In the genomic region with DNA sequence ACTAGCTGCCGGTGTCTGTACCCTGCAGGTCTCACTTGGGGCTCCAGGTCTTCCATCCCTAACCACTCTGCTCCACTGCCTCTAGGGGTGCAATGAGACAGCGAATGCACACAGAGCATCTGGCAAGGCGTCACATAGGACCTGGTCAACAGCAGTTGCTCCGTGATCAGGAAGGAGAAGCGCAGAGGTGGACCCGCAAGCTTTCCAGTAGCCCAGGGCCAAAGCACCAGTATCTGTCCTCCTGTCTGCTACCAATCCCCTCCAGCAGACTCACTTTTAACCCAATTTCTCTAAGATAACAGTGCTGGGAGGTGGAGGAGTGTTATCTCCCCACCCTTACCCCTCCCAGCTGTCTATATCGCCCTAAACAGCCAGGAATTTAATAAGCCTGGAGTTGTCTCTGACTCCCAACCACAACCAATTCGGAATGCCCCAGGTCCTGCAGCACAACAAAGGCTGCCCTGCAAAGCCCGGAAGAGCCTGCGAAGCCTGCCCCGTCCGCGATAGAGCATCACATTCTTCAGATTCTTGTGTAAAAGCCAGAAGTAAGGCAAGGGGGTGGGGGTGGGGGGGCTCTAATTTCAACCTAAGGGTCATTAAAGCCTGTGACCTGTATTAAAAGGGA, we compare ENCODE assay signal across 8 cellular contexts. TPM values are rescaled to one million over a fixed set of nuclear protein-coding genes. Genes with fewer than 3 reads are reported as not detected.
DNase-seq lines count a peak whose midpoint lies in the region; ATAC-seq and TF ChIP-seq lines count a peak whose summit lies in the region.

No MANE protein-coding gene starts in this region.

- H3K4me1 ChIP-seq in OCI-LY1 (ENCODE audit: insufficient read depth, low read length, severe bottlenecking) (peaks cover 100% of the 10 kb centered on the region), upper lobe of left lung (peaks cover 99 to 100% (median 100%) of the 10 kb centered on the region in 4 donors)

- H3K27ac ChIP-seq in OCI-LY1 (ENCODE audit: low read depth, low read length, poor library complexity, severe bottlenecking): peak overlapping the region; percentile 79
- H3K27ac ChIP-seq in upper lobe of left lung: peak overlapping the region; percentile 84 to 95 (median 90)

- no peak overlapping the region; the same call in 1 of the 2 replicates for H3K9ac ChIP-seq in OCI-LY1 (ENCODE audit: low read length)

- DNase-seq in COLO829 (ENCODE audit: low spot score) (peak; percentile 96), cardiac fibroblast (ENCODE audit: low read depth in 2 of 2) (peak; percentile 85 to 87), left kidney (ENCODE audit: low read depth, low spot score) (peak; percentile 92), upper lobe of left lung (no peak), COLO668 (lab: John Stamatoyannopoulos, UW; ENCODE audit: unreplicated experiment) (no peak), NCI-H1417 treated with DMSO at 0.1 percent for 48 hours (lab: John Stamatoyannopoulos, UW) (no peak)

- TF ChIP-seq CTCF in OCI-LY1 (IDR thresholded peaks at IDR 0.05; ENCODE audit: low read length) (peak; percentile 27; the same call in 1 of the 2 replicates), cardiac fibroblast (IDR thresholded peaks at IDR 0.05; ENCODE audit: low read depth, low read length) (no peak), upper lobe of left lung (IDR thresholded peaks at IDR 0.05) (no peak)

- 33 to 49% methylated on average over 7 to 13 of the region's 13 CpGs for WGBS in upper lobe of left lung, 2 donors

- no peak for TF ChIP-seq POLR2A in upper lobe of left lung (IDR thresholded peaks at IDR 0.05)

- H3K4me2 ChIP-seq in OCI-LY1 (ENCODE audit: low read length): peak overlapping the region; percentile 25; the same call in 1 of the 2 replicates

- H2AFZ ChIP-seq in OCI-LY1 (ENCODE audit: low read length): no peak overlapping the region

- ATAC-seq in upper lobe of left lung (ENCODE audit: low FRiP score in 2 of 2) (no peak), HG03095 (IDR thresholded peaks at IDR 0.05; ENCODE audit: unreplicated experiment) (no peak)

- peaks cover 99% of the 10 kb centered on the region for H3K79me2 ChIP-seq in OCI-LY1 (ENCODE audit: insufficient read depth, low read length)

- no peaks in the 10 kb centered on the region for H3K9me2 ChIP-seq in OCI-LY1 (ENCODE audit: low read depth, low read length)

- 0 out of 2 replicates have a peak, but pooled peaks cover 4% of the 10 kb centered on the region for H3F3A ChIP-seq in OCI-LY1 (ENCODE audit: insufficient read depth, low read length)

- H3K27me3 ChIP-seq in OCI-LY1 (ENCODE audit: insufficient read depth, low read length) (no peaks in the 10 kb centered on the region), upper lobe of left lung (no peaks in the 10 kb centered on the region)

- no peaks in the 10 kb centered on the region for H4K20me1 ChIP-seq in OCI-LY1 (ENCODE audit: insufficient read depth, low read length)

- H3K36me3 ChIP-seq in OCI-LY1 (ENCODE audit: insufficient read depth, low read length) (peaks cover 31% of the 10 kb centered on the region), upper lobe of left lung (peaks cover 0 to 14% (median 2%) of the 10 kb centered on the region in 4 donors)

- no peak for TF ChIP-seq EP300 in upper lobe of left lung (IDR thresholded peaks at IDR 0.05)

- no peak overlapping the region for H3K4me3 ChIP-seq in OCI-LY1 (ENCODE audit: low read depth, low read length, poor library complexity, severe bottlenecking)
- peak overlapping the region in 1 of 2 donors; percentile 7 for H3K4me3 ChIP-seq in cardiac fibroblast (replicated peaks in 1 of 2; ENCODE audit: low read depth in 2 of 2, low read length in 2 of 2)
- peak overlapping the region in 2 of 4 donors; percentile 7 to 9 for H3K4me3 ChIP-seq in upper lobe of left lung

- H3K9me3 ChIP-seq in OCI-LY1 (ENCODE audit: low read length) (no peaks in the 10 kb centered on the region), upper lobe of left lung (no peaks in the 10 kb centered on the region)

RNA-seq across cellular contexts. Expression of a gene that starts 19.3 kb away (rescaled TPM):
- 100 to 1,000 TPM; 486 to 925 (median 599) TPM for total RNA-seq in upper lobe of left lung

Comparison
In these comparisons a context has a peak if more than half of its experiments do, and no peak if none do; other contexts are left out.
1. DNase-seq: peak in COLO829 (single experiment), cardiac fibroblast (2 of 2) and left kidney (single experiment); none in upper lobe of left lung (0 of 2), COLO668 (single experiment) and NCI-H1417 treated with DMSO at 0.1 percent for 48 hours (single experiment).